22 cellular contexts compared by ENCODE assay signal in the genomic region with DNA sequence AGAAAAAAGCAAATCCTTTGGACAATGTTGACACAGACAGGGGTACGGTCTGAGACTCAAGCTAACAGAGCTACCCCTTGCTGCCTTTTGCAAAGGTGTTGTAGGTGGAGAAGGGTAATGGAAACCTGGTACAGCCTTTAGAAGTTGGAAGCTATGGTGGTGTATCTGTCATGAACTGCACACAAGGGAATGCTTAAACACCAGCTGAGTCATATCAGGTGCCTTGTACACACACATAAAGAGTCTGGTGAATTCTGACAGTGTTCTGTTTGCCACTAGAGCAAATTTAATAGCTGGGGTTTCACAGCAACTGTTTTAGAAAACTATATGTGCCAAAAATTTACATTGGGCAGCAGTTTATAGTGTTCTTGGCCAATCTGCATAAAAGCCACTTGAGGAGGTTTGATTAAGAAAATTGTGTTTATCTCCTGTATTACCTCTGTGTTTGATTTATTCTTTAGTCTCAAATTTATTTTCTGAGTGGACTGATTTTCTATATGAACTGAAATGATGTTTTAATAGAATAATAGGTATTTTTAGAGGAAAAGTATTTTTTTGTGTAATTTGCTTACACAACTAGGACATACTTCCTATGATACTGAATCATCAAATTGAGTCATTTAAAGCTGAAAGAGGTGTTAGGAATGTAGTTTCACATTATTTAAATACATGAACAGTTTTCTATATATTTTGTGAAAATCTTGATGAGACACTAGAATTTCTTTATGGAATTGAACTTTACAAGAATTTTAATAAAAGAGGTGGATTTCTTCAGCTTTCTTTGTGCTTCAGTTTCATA.
DNase-seq lines count a peak whose midpoint lies in the region; ATAC-seq and TF ChIP-seq lines count a peak whose summit lies in the region.
"Had no signal": no experiment of that assay in that cellular context is flagged by ENCODE, and none has a peak within 500 bp of the region (broad histone marks: within the 10 kb centered on the region; RNA-seq: fewer than 3 reads in every experiment).

No MANE protein-coding gene starts in this region.

- peaks cover 68% of the 10 kb centered on the region for H3K4me1 ChIP-seq in OCI-LY3 (ENCODE audit: low read length)
- H3K4me1 ChIP-seq in fibroblast of lung (ENCODE audit: control insufficient read depth, extremely low read depth, insufficient read depth, low read length), result no peaks in the 10 kb centered on the region
- no peaks in the 10 kb centered on the region for H3K4me1 ChIP-seq in upper lobe of right lung
- H3K4me1 ChIP-seq: upper lobe of left lung had no signal

- peaks cover 0 to 5% of the 10 kb centered on the region in 2 donors for H3K9me3 Mint-ChIP-seq in activated naive CD4-positive, alpha-beta T cell treated with anti-CD3 and anti-CD28 coated beads, Interleukin-2, amount 50 U/mL, for 72 hours
- H3K9me3 Mint-ChIP-seq: CD14-positive monocyte had no signal

- TF ChIP-seq CTCF in OCI-LY3 (IDR thresholded peaks at IDR 0.05; ENCODE audit: low read depth, low read length), result no peak
- TF ChIP-seq CTCF in fibroblast of lung (conservative IDR thresholded peaks at IDR 0.05 in 1 of 2, IDR thresholded peaks at IDR 0.05 in 1 of 2; ENCODE audit: low read depth in 1 of 2, low read length in 2 of 2), result no peak
- no peak for TF ChIP-seq CTCF in upper lobe of right lung (IDR thresholded peaks at IDR 0.05)

- H3K79me2 ChIP-seq in OCI-LY3 (ENCODE audit: low read length) (no peaks in the 10 kb centered on the region), fibroblast of lung (ENCODE audit: control insufficient read depth, insufficient read depth, low read length) (no peaks in the 10 kb centered on the region)

- 0 out of 2 replicates have a peak overlapping the region, but pooled peaks have one; percentile 12 for H3K27ac ChIP-seq in OCI-LY3 (ENCODE audit: low read length)
- H3K27ac ChIP-seq in fibroblast of lung (ENCODE audit: insufficient read depth, low read length), result no peak overlapping the region
- H3K27ac ChIP-seq in upper lobe of right lung, result no peak overlapping the region
- H3K27ac ChIP-seq: esophagus squamous epithelium, PC-9, SK-N-MC, upper lobe of left lung had no signal

- DNase-seq in activated naive CD4-positive, alpha-beta T cell treated with anti-CD3 and anti-CD28 coated beads, Interleukin-2, amount 50 U/mL, for 72 hours (ENCODE audit: low spot score in 2 of 2), result no peak
- DNase-seq in activated naive CD4-positive, alpha-beta T cell treated with Interleukin-2 at 50 U/mL for 16 hours, result no peak
- DNase-seq in fibroblast of lung (ENCODE audit: low read depth in 2 of 2) (peak; percentile 17 to 47), superior temporal gyrus (ENCODE audit: extremely low spot score) (peak; percentile 27), upper lobe of right lung (no peak), COLO829 (ENCODE audit: low spot score) (no peak), midbrain (lab: John Stamatoyannopoulos, UW) (no peak)
- DNase-seq: activated CD4-positive, CD25-positive, alpha-beta regulatory T cell treated with anti-CD3 and anti-CD28 coated beads, Interleukin-2, amount 50 U/mL, for 72 hours; activated gamma-delta T cell treated with Interleukin-2 at 50 U/mL for 16 hours; dermis blood vessel endothelial cell; DND-41; esophagus squamous epithelium; Karpas-422; NCI-H1105 treated with DMSO at 0.1 percent for 48 hours; NCI-H526 treated with DMSO at 0.1 percent for 48 hours; PC-9; retina; T1000; upper lobe of left lung had no signal

- H3K36me3 Mint-ChIP-seq in activated naive CD4-positive, alpha-beta T cell treated with anti-CD3 and anti-CD28 coated beads, Interleukin-2, amount 50 U/mL, for 72 hours, result peaks cover 0 to 16% of the 10 kb centered on the region in 2 donors

- H3K36me3 ChIP-seq in OCI-LY3 (replicated peaks; ENCODE audit: low read depth, low read length), result peaks cover 23% of the 10 kb centered on the region
- H3K36me3 ChIP-seq in fibroblast of lung (ENCODE audit: control insufficient read depth, insufficient read depth, low read length), result no peaks in the 10 kb centered on the region
- no peaks in the 10 kb centered on the region for H3K36me3 ChIP-seq in upper lobe of right lung
- H3K36me3 ChIP-seq: esophagus squamous epithelium, upper lobe of left lung had no signal

- H3K4me3 ChIP-seq in OCI-LY3 (ENCODE audit: low read length) (no peak overlapping the region), fibroblast of lung (replicated peaks in 1 of 4; ENCODE audit: control extremely low read depth in 1 of 4, insufficient read depth in 1 of 4, low read depth in 3 of 4, low read length in 4 of 4) (no peak overlapping the region), upper lobe of right lung (no peak overlapping the region)
- H3K4me3 ChIP-seq: esophagus squamous epithelium, PC-9, SK-N-MC, upper lobe of left lung had no signal

- H3K27ac Mint-ChIP-seq in activated naive CD4-positive, alpha-beta T cell treated with anti-CD3 and anti-CD28 coated beads, Interleukin-2, amount 50 U/mL, for 72 hours, result no peak overlapping the region

- H3K9ac ChIP-seq in OCI-LY3 (ENCODE audit: low read length), result no peak overlapping the region
- no peak overlapping the region for H3K9ac ChIP-seq in fibroblast of lung (ENCODE audit: insufficient read depth, low read length)

- H4K20me1 ChIP-seq in OCI-LY3 (ENCODE audit: insufficient read depth, low read length), result no peaks in the 10 kb centered on the region
- H4K20me1 ChIP-seq in fibroblast of lung (ENCODE audit: control insufficient read depth, extremely low read depth, insufficient read depth, low read length), result no peaks in the 10 kb centered on the region

- H3K27me3 ChIP-seq in OCI-LY3 (ENCODE audit: low read depth, low read length) (no peaks in the 10 kb centered on the region), fibroblast of lung (ENCODE audit: control insufficient read depth, insufficient read depth, low read length) (no peaks in the 10 kb centered on the region), upper lobe of right lung (no peaks in the 10 kb centered on the region)
- H3K27me3 ChIP-seq: esophagus squamous epithelium, upper lobe of left lung had no signal

- peak; percentile 34 to 65 for ATAC-seq in activated naive CD4-positive, alpha-beta T cell treated with anti-CD3 and anti-CD28 coated beads, Interleukin-2, amount 50 U/mL, for 72 hours
- ATAC-seq in upper lobe of right lung, result no peak

- intact Hi-C loops in upper lobe of right lung (cut with DNase I), result no loop called here

- H3K9me3 ChIP-seq in OCI-LY3 (ENCODE audit: insufficient read depth, low read length) (peaks cover 15% of the 10 kb centered on the region), fibroblast of lung (ENCODE audit: control insufficient read depth, insufficient read depth, low read depth, low read length) (no peaks in the 10 kb centered on the region), upper lobe of right lung (no peaks in the 10 kb centered on the region)
- H3K9me3 ChIP-seq: esophagus squamous epithelium, upper lobe of left lung had no signal

- no peak overlapping the region for H2AFZ ChIP-seq in OCI-LY3 (ENCODE audit: low read depth, low read length)
- no peak overlapping the region for H2AFZ ChIP-seq in fibroblast of lung (ENCODE audit: low read length)
- H2AFZ ChIP-seq: PC-9 had no signal

- H3K4me2 ChIP-seq in OCI-LY3 (ENCODE audit: low read length) (0 out of 2 replicates have a peak overlapping the region, but pooled peaks have one; percentile 4), fibroblast of lung (ENCODE audit: extremely low read depth, insufficient read depth, low read length) (no peak overlapping the region)
- H3K4me2 ChIP-seq: PC-9 had no signal

Comparison
In these comparisons a context has a peak if more than half of its experiments do, and no peak if none do; other contexts are left out.
1. DNase-seq: peak in fibroblast of lung (2 of 2) and superior temporal gyrus (single experiment); none in activated naive CD4-positive, alpha-beta T cell treated with anti-CD3 and anti-CD28 coated beads, Interleukin-2, amount 50 U/mL, for 72 hours (0 of 2), activated naive CD4-positive, alpha-beta T cell treated with Interleukin-2 at 50 U/mL for 16 hours (single experiment), upper lobe of right lung (single experiment), COLO829 (single experiment) and midbrain (single experiment).